Comparison of ENCODE assay signal across 28 cellular contexts in genomic region chr5:108953940-108954339, GRCh38.
"Had no signal": no experiment of that assay in that cellular context is flagged by ENCODE, and none has a peak within 500 bp of the region (broad histone marks: within the 10 kb centered on the region; RNA-seq: fewer than 3 reads in every experiment).

No MANE protein-coding gene starts in this region.

- DNase-seq: activated B cell treated with CpG ODN at 0.5 μM for 24 hours; activated CD4-positive, alpha-beta T cell treated with anti-CD3 and anti-CD28 coated beads for 36 hours; activated CD4-positive, alpha-beta T cell treated with anti-CD3 and anti-CD28 coated beads, Interleukin-2, amount 50 U/mL, for 4 hours; activated CD8-positive, alpha-beta memory T cell treated with anti-CD3 and anti-CD28 coated beads for 24 hours; activated CD8-positive, alpha-beta memory T cell treated with anti-CD3 and anti-CD28 coated beads, Interleukin-2, amount 50 U/mL, for 4 hours; activated naive CD4-positive, alpha-beta T cell; activated T-cell treated with anti-CD3 and anti-CD28 coated beads, Interleukin-2, amount 50 U/mL, for 24 hours; adrenal gland; esophagus squamous epithelium; heart right ventricle; immature natural killer cell; left lung; natural killer cell; retina; sigmoid colon; stimulated activated CD4-positive, alpha-beta T cell treated with anti-CD3 and anti-CD28 coated beads, Interleukin-2, amount 100 ng/mL, for 48 hours; stimulated activated naive CD4-positive, alpha-beta T cell; testis; trophoblast cell had no signal

- H3K27me3 Mint-ChIP-seq: activated B cell treated with CpG ODN at 0.5 μM for 24 hours; activated CD4-positive, alpha-beta T cell treated with anti-CD3 and anti-CD28 coated beads for 36 hours; activated naive CD8-positive, alpha-beta T cell; activated T-cell treated with anti-CD3 and anti-CD28 coated beads, Interleukin-2, amount 50 U/mL, for 24 hours; activated T-helper 17 cell treated with anti-CD3 and anti-CD28 coated beads, Interleukin-2, amount 50 U/mL, for 72 hours; progenitor cell of endocrine pancreas had no signal

- H3K4me3 Mint-ChIP-seq: activated B cell treated with CpG ODN at 0.5 μM for 24 hours; activated CD4-positive, alpha-beta T cell treated with anti-CD3 and anti-CD28 coated beads for 36 hours; activated naive CD8-positive, alpha-beta T cell; activated T-cell treated with anti-CD3 and anti-CD28 coated beads, Interleukin-2, amount 50 U/mL, for 24 hours; activated T-helper 17 cell treated with anti-CD3 and anti-CD28 coated beads, Interleukin-2, amount 50 U/mL, for 72 hours; immature natural killer cell; mesothelial cell of epicardium; natural killer cell had no signal

- H3K27me3 ChIP-seq: adrenal gland, esophagus squamous epithelium, gastroesophageal sphincter, heart right ventricle, left lung, sigmoid colon, testis, vagina had no signal

- H3K9me3 ChIP-seq: esophagus squamous epithelium, gastroesophageal sphincter, heart right ventricle, left lung, sigmoid colon, testis, vagina had no signal

- H3K9me3 Mint-ChIP-seq: activated B cell treated with CpG ODN at 0.5 μM for 24 hours; activated T-cell treated with anti-CD3 and anti-CD28 coated beads, Interleukin-2, amount 50 U/mL, for 24 hours; activated T-helper 17 cell treated with anti-CD3 and anti-CD28 coated beads, Interleukin-2, amount 50 U/mL, for 72 hours; immature natural killer cell; mesothelial cell of epicardium; natural killer cell had no signal

- H3K4me1 ChIP-seq: adrenal gland, esophagus squamous epithelium, gastroesophageal sphincter, heart right ventricle, left lung, sigmoid colon, testis, vagina had no signal

- FAIRE-seq: bronchial epithelial cell had no signal

- H3K27ac Mint-ChIP-seq: activated B cell treated with CpG ODN at 0.5 μM for 24 hours; activated CD4-positive, alpha-beta T cell treated with anti-CD3 and anti-CD28 coated beads for 36 hours; activated naive CD8-positive, alpha-beta T cell; activated T-cell treated with anti-CD3 and anti-CD28 coated beads, Interleukin-2, amount 50 U/mL, for 24 hours; activated T-helper 17 cell treated with anti-CD3 and anti-CD28 coated beads, Interleukin-2, amount 50 U/mL, for 72 hours; immature natural killer cell; mesothelial cell of epicardium; natural killer cell; progenitor cell of endocrine pancreas had no signal

- H3K36me3 ChIP-seq: adrenal gland, gastroesophageal sphincter, left lung, sigmoid colon, vagina had no signal

- H3K27ac ChIP-seq: adrenal gland, coronary artery, esophagus squamous epithelium, gastroesophageal sphincter, heart right ventricle, left lung, sigmoid colon, testis, vagina had no signal

- H3K4me1 Mint-ChIP-seq: activated B cell treated with CpG ODN at 0.5 μM for 24 hours; activated CD4-positive, alpha-beta T cell treated with anti-CD3 and anti-CD28 coated beads for 36 hours; activated T-helper 17 cell treated with anti-CD3 and anti-CD28 coated beads, Interleukin-2, amount 50 U/mL, for 72 hours; immature natural killer cell; mesothelial cell of epicardium; natural killer cell had no signal

- H3K4me3 ChIP-seq: adrenal gland, coronary artery, esophagus squamous epithelium, gastroesophageal sphincter, heart right ventricle, left lung, lung, sigmoid colon, testis, vagina had no signal

- H3K36me3 Mint-ChIP-seq: immature natural killer cell, mesothelial cell of epicardium, natural killer cell had no signal
